In the genomic region with DNA sequence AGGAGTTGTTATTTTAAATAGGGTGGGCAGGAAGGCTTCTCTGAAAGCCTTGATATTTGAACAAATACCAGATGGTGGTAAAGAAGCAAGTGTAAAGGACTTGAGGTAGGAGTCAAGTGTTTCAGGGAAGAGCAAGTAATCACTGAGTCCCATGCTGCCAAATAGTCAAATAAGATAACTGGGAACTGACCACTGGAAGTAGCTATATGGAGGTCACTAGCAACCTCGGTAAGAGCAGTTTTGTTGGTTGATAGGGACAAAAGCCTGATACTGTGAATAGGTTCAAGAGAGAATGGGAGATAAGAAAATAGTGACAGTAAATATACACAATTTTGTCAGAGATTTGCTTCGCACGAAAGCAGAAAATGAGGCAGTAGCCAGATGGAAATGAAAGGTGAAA, we compare ENCODE assay signal across 20 cellular contexts. TPM values are rescaled to one million over a fixed set of nuclear protein-coding genes. Genes with fewer than 3 reads are reported as not detected.
DNase-seq lines count a peak whose midpoint lies in the region; ATAC-seq and TF ChIP-seq lines count a peak whose summit lies in the region.
"Had no signal": no experiment of that assay in that cellular context is flagged by ENCODE, and none has a peak within 500 bp of the region (broad histone marks: within the 10 kb centered on the region; RNA-seq: fewer than 3 reads in every experiment).

No MANE protein-coding gene starts in this region.

- H3K9me3 ChIP-seq in cardiac muscle cell (ENCODE audit: low read depth) (no peaks in the 10 kb centered on the region), left ventricle myocardium inferior (replicated peaks) (no peaks in the 10 kb centered on the region), gastroesophageal sphincter (no peaks in the 10 kb centered on the region)
- H3K9me3 ChIP-seq: BE2C had no signal

- no peak for ATAC-seq in gastroesophageal sphincter
- ATAC-seq: HepG2 had no signal

- H3K4me1 Mint-ChIP-seq in mesothelial cell of epicardium (no peaks in the 10 kb centered on the region), type B pancreatic cell (ENCODE audit: unreplicated experiment) (no peaks in the 10 kb centered on the region)

- peaks cover 37% of the 10 kb centered on the region for H3K36me3 Mint-ChIP-seq in mesothelial cell of epicardium
- H3K36me3 Mint-ChIP-seq in type B pancreatic cell: peaks cover 32% of the 10 kb centered on the region

- H3K27ac Mint-ChIP-seq in mesothelial cell of epicardium: peak overlapping the region; percentile 26
- H3K27ac Mint-ChIP-seq in type B pancreatic cell: peak overlapping the region; percentile 10
- H3K27ac Mint-ChIP-seq: CD4-positive, alpha-beta T cell; HFFc6 had no signal

- TF ChIP-seq CTCF in cardiac muscle cell (IDR thresholded peaks at IDR 0.05; ENCODE audit: low read depth, low read length) (no peak), left ventricle myocardium inferior (IDR thresholded peaks at IDR 0.05; ENCODE audit: borderline replicate concordance) (no peak), VCaP (conservative IDR thresholded peaks at IDR 0.05) (no peak), mesothelial cell of epicardium (IDR thresholded peaks at IDR 0.05; ENCODE audit: unreplicated experiment) (no peak), type B pancreatic cell (conservative IDR thresholded peaks at IDR 0.05) (no peak), gastroesophageal sphincter (IDR thresholded peaks at IDR 0.05) (no peak)

- TF ChIP-seq EP300 in gastroesophageal sphincter (IDR thresholded peaks at IDR 0.05): no peak

- no peak for DNase-seq in cardiac muscle cell (ENCODE audit: low read depth in 1 of 2, low spot score in 1 of 2)
- no peak for DNase-seq in left ventricle myocardium inferior
- no peak for DNase-seq in mesothelial cell of epicardium (ENCODE audit: low spot score in 2 of 2, unreplicated experiment in 2 of 2)
- no peak for DNase-seq in type B pancreatic cell (ENCODE audit: extremely low spot score, unreplicated experiment)
- no peak for DNase-seq in stimulated activated naive CD4-positive, alpha-beta T cell treated with Interleukin-2 at 50 U/mL for 16 hours (lab: John Stamatoyannopoulos, UW)
- DNase-seq in NCI-H748 (lab: John Stamatoyannopoulos, UW; ENCODE audit: unreplicated experiment): no peak
- DNase-seq: BE2C; CD4-positive, alpha-beta T cell; DMS53; HFFc6; NCI-H1417 treated with DMSO at 0.1 percent for 48 hours; NCI-H187 treated with DMSO at 0.1 percent for 48 hours; NCI-H2227 treated with DMSO at 0.1 percent for 48 hours; PC-9; SIG-M5 had no signal

- no peaks in the 10 kb centered on the region for H3K9me3 Mint-ChIP-seq in mesothelial cell of epicardium
- no peaks in the 10 kb centered on the region for H3K9me3 Mint-ChIP-seq in type B pancreatic cell
- H3K9me3 Mint-ChIP-seq: CD4-positive, alpha-beta T cell; HFFc6 had no signal

- H3K27ac ChIP-seq in cardiac muscle cell (peak overlapping the region; percentile 54), left ventricle myocardium inferior (replicated peaks) (no peak overlapping the region), VCaP (peak overlapping the region; percentile 33; the same call in 1 of the 2 replicates), gastroesophageal sphincter (no peak overlapping the region)
- H3K27ac ChIP-seq: KMS-11, PC-9, RWPE1 had no signal

- H3K27me3 ChIP-seq in cardiac muscle cell (no peaks in the 10 kb centered on the region), left ventricle myocardium inferior (ENCODE audit: low read depth) (no peaks in the 10 kb centered on the region), gastroesophageal sphincter (no peaks in the 10 kb centered on the region)
- H3K27me3 ChIP-seq: BE2C had no signal

- H3K36me3 ChIP-seq in cardiac muscle cell: peaks cover 53% of the 10 kb centered on the region
- peaks cover 18% of the 10 kb centered on the region for H3K36me3 ChIP-seq in left ventricle myocardium inferior
- peaks cover 0 to 65% of the 10 kb centered on the region in 2 donors for H3K36me3 ChIP-seq in gastroesophageal sphincter

- H3K4me1 ChIP-seq in cardiac muscle cell (ENCODE audit: low read depth) (peaks cover 9% of the 10 kb centered on the region), left ventricle myocardium inferior (no peaks in the 10 kb centered on the region), gastroesophageal sphincter (no peaks in the 10 kb centered on the region)
- H3K4me1 ChIP-seq: BE2C had no signal

- no peaks in the 10 kb centered on the region for H3K27me3 Mint-ChIP-seq in mesothelial cell of epicardium (ENCODE audit: low read depth)
- no peaks in the 10 kb centered on the region for H3K27me3 Mint-ChIP-seq in type B pancreatic cell
- H3K27me3 Mint-ChIP-seq: CD4-positive, alpha-beta T cell had no signal

- 83% methylated on average over 3 of the region's 3 CpGs for WGBS in gastroesophageal sphincter (ENCODE audit: low coverage in 1 of 2), 2 donors

- no peak overlapping the region for H3K4me3 ChIP-seq in cardiac muscle cell
- no peak overlapping the region for H3K4me3 ChIP-seq in left ventricle myocardium inferior
- no peak overlapping the region for H3K4me3 ChIP-seq in gastroesophageal sphincter
- H3K4me3 ChIP-seq: PC-9 had no signal

- TF ChIP-seq POLR2A in gastroesophageal sphincter (IDR thresholded peaks at IDR 0.05): no peak

- H3K4me3 Mint-ChIP-seq in mesothelial cell of epicardium: no peak overlapping the region
- no peak overlapping the region for H3K4me3 Mint-ChIP-seq in type B pancreatic cell
- H3K4me3 Mint-ChIP-seq: CD4-positive, alpha-beta T cell; HFFc6 had no signal

- intact Hi-C loops in left ventricle myocardium inferior (cut with micrococcal nuclease): no loop called here

RNA-seq across cellular contexts. Expression of a gene that starts 55.0 kb away (rescaled TPM):
- total RNA-seq in cardiac muscle cell: 21.6 and 27.7 TPM in 2 replicates
- polyA plus RNA-seq in cardiac muscle cell: 3.9 and 6.0 TPM in 2 replicates
- 8.1 TPM for total RNA-seq in left ventricle myocardium inferior
- 118 to 130 TPM (median 123 TPM) in 3 replicates for total RNA-seq in mesothelial cell of epicardium
- 58.2 and 107 TPM in 2 replicates for total RNA-seq in type B pancreatic cell (ENCODE audit: low replicate concordance)
- 10 to 100 TPM; 24.5 to 32.8 (median 28.8) TPM for total RNA-seq in gastroesophageal sphincter

Comparison
In these comparisons a context has a peak if more than half of its experiments do, and no peak if none do; other contexts are left out.
1. H3K27ac ChIP-seq: peak in cardiac muscle cell (single experiment) and VCaP (single experiment); none in left ventricle myocardium inferior (single experiment) and gastroesophageal sphincter (0 of 4).